Comparison of ENCODE assay signal across 1 cellular context in the genomic region with DNA sequence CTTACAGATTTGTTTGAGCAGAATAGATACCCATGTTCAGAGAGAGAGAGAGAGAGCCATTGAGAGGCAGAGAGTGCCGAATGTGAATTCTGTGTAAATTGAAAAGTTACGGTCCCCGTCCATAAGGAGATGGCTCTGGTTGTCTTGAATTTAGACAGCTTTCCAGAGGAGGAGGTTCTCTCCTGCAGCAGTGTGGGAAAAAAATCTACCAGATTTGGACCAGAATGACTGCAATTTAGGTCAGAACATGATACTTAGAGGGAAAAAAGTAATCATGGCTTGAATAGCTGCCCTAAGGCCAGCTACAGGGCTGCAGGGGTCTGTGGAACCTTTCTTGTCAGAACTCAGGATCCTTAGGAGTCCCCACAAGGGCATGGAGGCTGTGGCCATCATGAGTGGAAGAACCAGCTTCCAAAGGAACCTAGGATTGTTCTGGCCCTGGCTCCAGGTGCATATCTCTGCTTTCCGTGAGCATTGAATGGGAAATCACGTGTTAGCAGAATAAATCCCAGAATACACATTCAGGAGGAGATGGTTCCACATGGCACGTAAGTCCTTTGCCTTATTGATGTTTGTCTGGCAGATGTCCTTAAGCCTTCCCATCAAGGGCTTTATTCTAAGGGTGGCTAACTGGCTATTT.
A peak's percentile ranks its signal among the peaks of the same experiment; 100 is the strongest.
TF ChIP-seq lines count a peak whose summit lies in the region.

No MANE protein-coding gene starts in this region.

TF ChIP-seq in GM12878, 131 proteins besides CTCF, POLR2A, EP300 and RAD21:
- TF ChIP-seq, protein P1, sequence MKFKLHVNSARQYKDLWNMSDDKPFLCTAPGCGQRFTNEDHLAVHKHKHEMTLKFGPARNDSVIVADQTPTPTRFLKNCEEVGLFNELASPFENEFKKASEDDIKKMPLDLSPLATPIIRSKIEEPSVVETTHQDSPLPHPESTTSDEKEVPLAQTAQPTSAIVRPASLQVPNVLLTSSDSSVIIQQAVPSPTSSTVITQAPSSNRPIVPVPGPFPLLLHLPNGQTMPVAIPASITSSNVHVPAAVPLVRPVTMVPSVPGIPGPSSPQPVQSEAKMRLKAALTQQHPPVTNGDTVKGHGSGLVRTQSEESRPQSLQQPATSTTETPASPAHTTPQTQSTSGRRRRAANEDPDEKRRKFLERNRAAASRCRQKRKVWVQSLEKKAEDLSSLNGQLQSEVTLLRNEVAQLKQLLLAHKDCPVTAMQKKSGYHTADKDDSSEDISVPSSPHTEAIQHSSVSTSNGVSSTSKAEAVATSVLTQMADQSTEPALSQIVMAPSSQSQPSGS (IDR thresholded peaks at IDR 0.05; ENCODE audit: low read length): no peak
- TF ChIP-seq SMARCA5 (IDR thresholded peaks at IDR 0.05): peak; percentile 68; the same call in 1 of the 2 replicates
